8 cellular contexts compared by ENCODE assay signal in genomic region chr16:27109666-27110523, GRCh38. TPM values are rescaled to one million over a fixed set of nuclear protein-coding genes. Genes with fewer than 3 reads are reported as not detected.
DNase-seq lines count a peak whose midpoint lies in the region; ATAC-seq and TF ChIP-seq lines count a peak whose summit lies in the region.

No MANE protein-coding gene starts in this region.

- no peaks in the 10 kb centered on the region for H3K27me3 Mint-ChIP-seq in T-cell
- peaks cover 2% of the 10 kb centered on the region for H3K27me3 Mint-ChIP-seq in activated naive CD8-positive, alpha-beta T cell treated with anti-CD3 and anti-CD28 coated beads, Interleukin-2, amount 50 U/mL, for 24 hours

- H3K4me3 Mint-ChIP-seq in T-cell: peak overlapping the region; percentile 34 to 71 (median 59)
- H3K4me3 Mint-ChIP-seq in activated naive CD8-positive, alpha-beta T cell treated with anti-CD3 and anti-CD28 coated beads, Interleukin-2, amount 50 U/mL, for 24 hours: peak overlapping the region; percentile 42

- TF ChIP-seq CTCF in left ventricle myocardium inferior (IDR thresholded peaks at IDR 0.05; ENCODE audit: borderline replicate concordance): peak; percentile 97

- H3K9me3 ChIP-seq in Karpas-422 (ENCODE audit: low read length): no peaks in the 10 kb centered on the region
- no peaks in the 10 kb centered on the region for H3K9me3 ChIP-seq in left ventricle myocardium inferior (replicated peaks)

- H3K27me3 ChIP-seq in Karpas-422 (ENCODE audit: low read length): no peaks in the 10 kb centered on the region
- peaks cover 55% of the 10 kb centered on the region for H3K27me3 ChIP-seq in left ventricle myocardium inferior (ENCODE audit: low read depth)
- H3K27me3 ChIP-seq in rectal smooth muscle tissue (ENCODE audit: control insufficient read depth, insufficient read depth, low read length): no peaks in the 10 kb centered on the region

- H3K9ac ChIP-seq in Karpas-422 (ENCODE audit: low read length) (no peak overlapping the region), rectal smooth muscle tissue (ENCODE audit: low read length) (no peak overlapping the region)

- DNase-seq in NCI-H2081 (lab: John Stamatoyannopoulos, UW) (peak; percentile 5 to 22), NCI-H2081 treated with DMSO at 0.1 percent for 48 hours (lab: John Stamatoyannopoulos, UW) (no peak), Karpas-422 (peak; percentile 83), T-cell (peak; percentile 34 to 81 (median 68)), left ventricle myocardium inferior (peak; percentile 87)
- DNase-seq in activated naive CD8-positive, alpha-beta T cell treated with anti-CD3 and anti-CD28 coated beads, Interleukin-2, amount 50 U/mL, for 24 hours: peak; percentile 89

- H3K4me1 Mint-ChIP-seq in T-cell: peaks cover 4 to 25% (median 10%) of the 10 kb centered on the region in 3 donors
- H3K4me1 Mint-ChIP-seq in activated naive CD8-positive, alpha-beta T cell treated with anti-CD3 and anti-CD28 coated beads, Interleukin-2, amount 50 U/mL, for 24 hours: peaks cover 4% of the 10 kb centered on the region

- WGBS in urinary bladder: 2% methylated on average over 61 of the region's 61 CpGs

- peak overlapping the region in 1 of 2 donors; percentile 16 for H3K27ac Mint-ChIP-seq in T-cell
- H3K27ac Mint-ChIP-seq in activated naive CD8-positive, alpha-beta T cell treated with anti-CD3 and anti-CD28 coated beads, Interleukin-2, amount 50 U/mL, for 24 hours: no peak overlapping the region

- H3K4me1 ChIP-seq in Karpas-422 (ENCODE audit: low read length) (peaks cover 5% of the 10 kb centered on the region; the same call in 1 of the 2 replicates), left ventricle myocardium inferior (peaks cover 12% of the 10 kb centered on the region), rectal smooth muscle tissue (ENCODE audit: control insufficient read depth, insufficient read depth, low read length) (peaks cover 2% of the 10 kb centered on the region), urinary bladder (ENCODE audit: insufficient read depth) (no peaks in the 10 kb centered on the region)

- H3K27ac ChIP-seq in Karpas-422 (ENCODE audit: low read length): no peak overlapping the region
- peak overlapping the region; percentile 83 for H3K27ac ChIP-seq in left ventricle myocardium inferior (replicated peaks)
- H3K27ac ChIP-seq in rectal smooth muscle tissue (ENCODE audit: low read depth, low read length): no peak overlapping the region
- no peak overlapping the region for H3K27ac ChIP-seq in urinary bladder (ENCODE audit: low read depth)

- intact Hi-C loops in left ventricle myocardium inferior (cut with micrococcal nuclease): no loop called here

- H3K9me3 Mint-ChIP-seq in T-cell: no peaks in the 10 kb centered on the region
- H3K9me3 Mint-ChIP-seq in activated naive CD8-positive, alpha-beta T cell treated with anti-CD3 and anti-CD28 coated beads, Interleukin-2, amount 50 U/mL, for 24 hours: no peaks in the 10 kb centered on the region

- no peaks in the 10 kb centered on the region for H3K79me2 ChIP-seq in Karpas-422 (ENCODE audit: low read length)

- CTCF ChIA-PET in T-cell (lab: Charles Lee): interaction anchor here (0.5 to 1.3 kb wide), 20 partner anchors 16 to 1835 kb away, joined by 3 to 8 read pairs (median 4); partner anchors contain the start of gene IL21R (in 1 of the 2)

- H3K36me3 Mint-ChIP-seq in T-cell: no peaks in the 10 kb centered on the region
- no peaks in the 10 kb centered on the region for H3K36me3 Mint-ChIP-seq in activated naive CD8-positive, alpha-beta T cell treated with anti-CD3 and anti-CD28 coated beads, Interleukin-2, amount 50 U/mL, for 24 hours (ENCODE audit: low read depth)

- H3K9me2 ChIP-seq in Karpas-422 (replicated peaks; ENCODE audit: insufficient read depth, low read length): no peaks in the 10 kb centered on the region

- peak overlapping the region; percentile 42 for H3K4me2 ChIP-seq in Karpas-422 (ENCODE audit: low read depth, low read length, poor library complexity, severe bottlenecking)

- no peaks in the 10 kb centered on the region for H4K20me1 ChIP-seq in Karpas-422 (ENCODE audit: insufficient read depth, low read depth, low read length)

- POLR2A ChIA-PET in T-cell (lab: Charles Lee): interaction anchor here (0.6 to 0.7 kb wide), 3 partner anchors 10 to 1105 kb away, joined by 5 to 15 read pairs (median 8); no protein-coding TSS in a partner anchor

- H3K4me3 ChIP-seq in Karpas-422 (ENCODE audit: low read length): no peak overlapping the region
- peak overlapping the region; percentile 54 for H3K4me3 ChIP-seq in left ventricle myocardium inferior
- H3K4me3 ChIP-seq in rectal smooth muscle tissue (ENCODE audit: low read length): peak overlapping the region; percentile 59
- peak overlapping the region; percentile 20 for H3K4me3 ChIP-seq in urinary bladder (ENCODE audit: low read depth, low read length)

- H3K36me3 ChIP-seq in Karpas-422 (ENCODE audit: insufficient read depth, low read length) (no peaks in the 10 kb centered on the region), left ventricle myocardium inferior (no peaks in the 10 kb centered on the region), rectal smooth muscle tissue (ENCODE audit: control insufficient read depth, insufficient read depth, low read length) (no peaks in the 10 kb centered on the region), urinary bladder (ENCODE audit: insufficient read depth) (no peaks in the 10 kb centered on the region)

- no peak overlapping the region for H2AFZ ChIP-seq in Karpas-422 (ENCODE audit: low read length)

- peak; percentile 86 to 91 (median 90) for ATAC-seq in T-cell (replicated peaks in 1 of 4)
- ATAC-seq in activated naive CD8-positive, alpha-beta T cell treated with anti-CD3 and anti-CD28 coated beads, Interleukin-2, amount 50 U/mL, for 24 hours: peak; percentile 84

RNA-seq across cellular contexts. Expression of gene C16orf82, which starts 43.2 kb away (rescaled TPM):
- not detected in 2 replicates for total RNA-seq in Karpas-422 (2014; rRNA removed; shearing (Covaris generic); ENCODE audit: low replicate concordance)
- not detected for total RNA-seq in T-cell
- not detected for total RNA-seq in left ventricle myocardium inferior
- not detected for total RNA-seq in urinary bladder
- not detected for polyA plus RNA-seq in urinary bladder
